Comparison of ENCODE assay signal across 1 cellular context in the genomic region with DNA sequence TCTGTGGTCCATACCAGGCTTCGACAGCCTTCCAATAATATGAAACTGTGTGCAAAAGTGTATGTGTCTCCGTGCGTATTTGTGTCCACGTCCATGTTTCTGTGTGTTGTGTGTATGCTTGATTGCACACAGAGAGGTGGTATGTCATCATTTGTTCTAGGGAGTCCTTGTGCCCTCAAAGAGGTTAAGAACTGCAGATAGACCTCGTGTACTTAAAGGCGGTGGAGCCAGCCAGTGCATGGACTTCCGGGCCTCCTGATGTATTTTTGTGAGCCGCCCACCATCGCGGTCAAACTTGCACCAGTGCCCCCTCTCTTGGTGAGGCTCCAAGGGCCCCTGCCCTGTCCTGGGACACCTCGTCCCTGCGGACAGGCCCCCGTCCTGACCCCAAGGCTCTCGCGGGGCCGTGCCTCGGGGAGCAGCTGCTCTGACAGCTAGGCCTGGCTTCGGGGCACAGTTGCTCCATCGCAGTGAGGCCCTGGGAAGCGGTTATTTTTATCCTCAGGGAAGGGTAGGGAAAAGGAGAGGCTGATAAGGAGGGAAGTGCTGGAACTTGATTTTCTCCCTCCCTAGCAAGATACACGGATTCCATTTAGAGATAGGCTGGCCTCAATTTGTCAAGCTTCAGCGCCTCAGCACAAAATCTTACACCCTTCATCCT.
TF ChIP-seq lines count a peak whose summit lies in the region.

No MANE protein-coding gene starts in this region.

TF ChIP-seq in HepG2, 621 proteins besides CTCF, POLR2A, EP300 and RAD21 (continued from another document and continues in another):
- TF ChIP-seq, protein P1, sequence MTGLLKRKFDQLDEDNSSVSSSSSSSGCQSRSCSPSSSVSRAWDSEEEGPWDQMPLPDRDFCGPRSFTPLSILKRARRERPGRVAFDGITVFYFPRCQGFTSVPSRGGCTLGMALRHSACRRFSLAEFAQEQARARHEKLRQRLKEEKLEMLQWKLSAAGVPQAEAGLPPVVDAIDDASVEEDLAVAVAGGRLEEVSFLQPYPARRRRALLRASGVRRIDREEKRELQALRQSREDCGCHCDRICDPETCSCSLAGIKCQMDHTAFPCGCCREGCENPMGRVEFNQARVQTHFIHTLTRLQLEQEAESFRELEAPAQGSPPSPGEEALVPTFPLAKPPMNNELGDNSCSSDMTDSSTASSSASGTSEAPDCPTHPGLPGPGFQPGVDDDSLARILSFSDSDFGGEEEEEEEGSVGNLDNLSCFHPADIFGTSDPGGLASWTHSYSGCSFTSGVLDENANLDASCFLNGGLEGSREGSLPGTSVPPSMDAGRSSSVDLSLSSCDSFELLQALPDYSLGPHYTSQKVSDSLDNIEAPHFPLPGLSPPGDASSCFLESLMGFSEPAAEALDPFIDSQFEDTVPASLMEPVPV (CRISPR knock-in tag; IDR thresholded peaks at IDR 0.05): peak; percentile 68; the same call in 1 of the 2 replicates
- TF ChIP-seq ARID2 (CRISPR knock-in tag; IDR thresholded peaks at IDR 0.05; ENCODE audit: borderline replicate concordance): peak; percentile 45; the same call in 1 of the 2 replicates
- TF ChIP-seq, protein P2, sequence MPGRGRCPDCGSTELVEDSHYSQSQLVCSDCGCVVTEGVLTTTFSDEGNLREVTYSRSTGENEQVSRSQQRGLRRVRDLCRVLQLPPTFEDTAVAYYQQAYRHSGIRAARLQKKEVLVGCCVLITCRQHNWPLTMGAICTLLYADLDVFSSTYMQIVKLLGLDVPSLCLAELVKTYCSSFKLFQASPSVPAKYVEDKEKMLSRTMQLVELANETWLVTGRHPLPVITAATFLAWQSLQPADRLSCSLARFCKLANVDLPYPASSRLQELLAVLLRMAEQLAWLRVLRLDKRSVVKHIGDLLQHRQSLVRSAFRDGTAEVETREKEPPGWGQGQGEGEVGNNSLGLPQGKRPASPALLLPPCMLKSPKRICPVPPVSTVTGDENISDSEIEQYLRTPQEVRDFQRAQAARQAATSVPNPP (CRISPR knock-in tag; IDR thresholded peaks at IDR 0.05): 0 out of 2 replicates have a peak, but pooled peaks have one; percentile 21
- TF ChIP-seq U2AF2 (IDR thresholded peaks at IDR 0.05; ENCODE audit: low read depth, low read length): no peak
- peak; percentile 45; the same call in 1 of the 2 replicates for TF ChIP-seq GFI1 (CRISPR knock-in tag; IDR thresholded peaks at IDR 0.05; ENCODE audit: borderline replicate concordance)
- TF ChIP-seq TBL1XR1 (IDR thresholded peaks at IDR 0.05; ENCODE audit: borderline replicate concordance, low read length, partially characterized antibody): no peak
- TF ChIP-seq DNMT3B (CRISPR knock-in tag; conservative IDR thresholded peaks at IDR 0.05): 0 out of 2 replicates have a peak, but pooled peaks have one; percentile 14
- 0 out of 2 replicates have a peak, but pooled peaks have one; percentile 20 for TF ChIP-seq ZSCAN20 (CRISPR knock-in tag; IDR thresholded peaks at IDR 0.05; ENCODE audit: borderline replicate concordance)
- TF ChIP-seq ZNF605 (CRISPR knock-in tag; IDR thresholded peaks at IDR 0.05): no peak; the same call in 1 of the 2 replicates
- 0 out of 2 replicates have a peak, but pooled peaks have one; percentile 7 for TF ChIP-seq RARA (CRISPR knock-in tag; IDR thresholded peaks at IDR 0.05)
- no peak for TF ChIP-seq MATR3 (CRISPR knock-in tag; IDR thresholded peaks at IDR 0.05)
- TF ChIP-seq SAP130 (CRISPR knock-in tag; IDR thresholded peaks at IDR 0.05; ENCODE audit: low read depth): peak; percentile 31; the same call in 1 of the 2 replicates
- TF ChIP-seq PHF21A (CRISPR knock-in tag; IDR thresholded peaks at IDR 0.05): peak; percentile 35; the same call in 1 of the 2 replicates
- peak; percentile 56; the same call in 1 of the 2 replicates for TF ChIP-seq ZSCAN31 (CRISPR knock-in tag; IDR thresholded peaks at IDR 0.05; ENCODE audit: low read depth)
- no peak for TF ChIP-seq FOXK1 (CRISPR knock-in tag; IDR thresholded peaks at IDR 0.05; ENCODE audit: borderline replicate concordance, low read depth)
- TF ChIP-seq, protein P3, sequence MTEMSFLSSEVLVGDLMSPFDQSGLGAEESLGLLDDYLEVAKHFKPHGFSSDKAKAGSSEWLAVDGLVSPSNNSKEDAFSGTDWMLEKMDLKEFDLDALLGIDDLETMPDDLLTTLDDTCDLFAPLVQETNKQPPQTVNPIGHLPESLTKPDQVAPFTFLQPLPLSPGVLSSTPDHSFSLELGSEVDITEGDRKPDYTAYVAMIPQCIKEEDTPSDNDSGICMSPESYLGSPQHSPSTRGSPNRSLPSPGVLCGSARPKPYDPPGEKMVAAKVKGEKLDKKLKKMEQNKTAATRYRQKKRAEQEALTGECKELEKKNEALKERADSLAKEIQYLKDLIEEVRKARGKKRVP (CRISPR knock-in tag; IDR thresholded peaks at IDR 0.05): peak in 1 of 2 experiments; percentile 94; a peak in 2 of 4 replicates
- TF ChIP-seq, protein P4, sequence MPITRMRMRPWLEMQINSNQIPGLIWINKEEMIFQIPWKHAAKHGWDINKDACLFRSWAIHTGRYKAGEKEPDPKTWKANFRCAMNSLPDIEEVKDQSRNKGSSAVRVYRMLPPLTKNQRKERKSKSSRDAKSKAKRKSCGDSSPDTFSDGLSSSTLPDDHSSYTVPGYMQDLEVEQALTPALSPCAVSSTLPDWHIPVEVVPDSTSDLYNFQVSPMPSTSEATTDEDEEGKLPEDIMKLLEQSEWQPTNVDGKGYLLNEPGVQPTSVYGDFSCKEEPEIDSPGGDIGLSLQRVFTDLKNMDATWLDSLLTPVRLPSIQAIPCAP (CRISPR knock-in tag; IDR thresholded peaks at IDR 0.05; ENCODE audit: low read depth): no peak
- TF ChIP-seq ZNF674 (CRISPR knock-in tag; IDR thresholded peaks at IDR 0.05; ENCODE audit: low read depth): no peak
- TF ChIP-seq, protein P5, sequence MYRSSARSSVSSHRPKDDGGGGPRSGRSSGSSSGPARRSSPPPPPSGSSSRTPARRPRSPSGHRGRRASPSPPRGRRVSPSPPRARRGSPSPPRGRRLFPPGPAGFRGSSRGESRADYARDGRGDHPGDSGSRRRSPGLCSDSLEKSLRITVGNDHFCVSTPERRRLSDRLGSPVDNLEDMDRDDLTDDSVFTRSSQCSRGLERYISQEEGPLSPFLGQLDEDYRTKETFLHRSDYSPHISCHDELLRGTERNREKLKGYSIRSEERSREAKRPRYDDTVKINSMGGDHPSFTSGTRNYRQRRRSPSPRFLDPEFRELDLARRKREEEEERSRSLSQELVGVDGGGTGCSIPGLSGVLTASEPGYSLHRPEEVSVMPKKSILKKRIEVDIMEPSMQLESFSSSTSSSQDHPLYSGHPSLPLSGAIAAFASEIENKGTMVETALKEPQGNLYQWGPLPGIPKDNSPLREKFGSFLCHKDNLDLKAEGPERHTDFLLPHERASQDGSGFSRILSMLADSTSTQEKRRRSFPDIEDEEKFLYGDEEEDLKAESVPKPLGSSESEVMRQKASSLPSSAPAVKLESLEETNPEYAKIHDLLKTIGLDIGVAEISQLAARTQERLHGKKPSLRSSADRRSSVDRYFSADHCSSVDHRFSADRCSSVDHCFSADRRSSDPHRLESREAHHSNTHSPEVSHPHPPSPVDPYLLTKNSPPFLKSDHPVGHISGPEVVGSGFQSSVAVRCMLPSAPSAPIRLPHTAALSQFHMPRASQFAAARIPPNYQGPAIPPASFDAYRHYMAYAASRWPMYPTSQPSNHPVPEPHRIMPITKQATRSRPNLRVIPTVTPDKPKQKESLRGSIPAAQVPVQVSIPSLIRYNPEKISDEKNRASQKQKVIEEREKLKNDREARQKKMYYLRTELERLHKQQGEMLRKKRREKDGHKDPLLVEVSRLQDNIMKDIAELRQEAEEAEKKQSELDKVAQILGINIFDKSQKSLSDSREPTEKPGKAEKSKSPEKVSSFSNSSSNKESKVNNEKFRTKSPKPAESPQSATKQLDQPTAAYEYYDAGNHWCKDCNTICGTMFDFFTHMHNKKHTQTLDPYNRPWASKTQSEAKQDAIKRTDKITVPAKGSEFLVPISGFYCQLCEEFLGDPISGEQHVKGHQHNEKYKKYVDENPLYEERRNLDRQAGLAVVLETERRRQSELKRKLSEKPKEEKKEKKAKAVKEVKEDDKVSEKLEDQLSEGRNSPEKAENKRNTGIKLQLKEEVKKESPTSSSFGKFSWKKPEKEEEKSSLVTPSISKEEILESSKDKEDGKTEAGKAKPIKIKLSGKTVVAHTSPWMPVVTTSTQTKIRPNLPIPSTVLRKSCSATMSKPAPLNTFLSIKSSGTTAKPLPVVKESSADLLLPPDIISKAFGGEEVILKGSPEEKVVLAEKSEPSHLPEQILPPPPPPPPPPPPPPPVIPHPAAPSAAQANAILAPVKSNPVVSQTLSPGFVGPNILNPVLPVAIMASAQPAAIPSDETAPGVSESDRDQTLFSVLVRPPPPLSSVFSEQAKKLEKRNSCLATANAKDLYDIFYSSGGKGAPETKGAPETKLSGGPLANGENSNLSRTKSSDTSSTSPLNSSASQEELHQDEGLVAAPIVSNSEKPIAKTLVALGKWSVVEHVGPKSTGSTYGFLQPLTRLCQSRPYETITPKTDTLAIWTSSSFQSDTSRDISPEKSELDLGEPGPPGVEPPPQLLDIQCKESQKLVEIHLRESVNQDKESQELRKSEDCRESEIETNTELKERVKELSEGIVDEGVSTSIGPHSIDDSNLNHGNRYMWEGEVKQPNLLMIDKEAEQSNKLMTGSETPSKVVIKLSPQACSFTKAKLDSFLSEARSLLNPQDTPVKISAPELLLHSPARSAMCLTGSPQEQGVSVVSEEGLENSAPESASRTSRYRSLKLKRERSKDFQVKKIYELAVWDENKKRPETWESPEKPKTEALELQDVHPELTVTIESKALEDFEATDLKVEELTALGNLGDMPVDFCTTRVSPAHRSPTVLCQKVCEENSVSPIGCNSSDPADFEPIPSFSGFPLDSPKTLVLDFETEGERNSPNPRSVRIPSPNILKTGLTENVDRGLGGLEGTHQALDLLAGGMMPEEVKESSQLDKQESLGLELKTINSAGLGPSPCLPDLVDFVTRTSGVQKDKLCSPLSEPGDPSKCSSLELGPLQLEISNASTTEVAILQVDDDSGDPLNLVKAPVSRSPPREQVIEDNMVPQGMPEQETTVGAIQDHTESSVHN (CRISPR knock-in tag; IDR thresholded peaks at IDR 0.05): 0 out of 2 replicates have a peak, but pooled peaks have one; percentile 55
- TF ChIP-seq KDM2A (CRISPR knock-in tag; IDR thresholded peaks at IDR 0.05; ENCODE audit: borderline replicate concordance, low read depth): peak; percentile 27; the same call in 1 of the 2 replicates
- TF ChIP-seq, protein P6, sequence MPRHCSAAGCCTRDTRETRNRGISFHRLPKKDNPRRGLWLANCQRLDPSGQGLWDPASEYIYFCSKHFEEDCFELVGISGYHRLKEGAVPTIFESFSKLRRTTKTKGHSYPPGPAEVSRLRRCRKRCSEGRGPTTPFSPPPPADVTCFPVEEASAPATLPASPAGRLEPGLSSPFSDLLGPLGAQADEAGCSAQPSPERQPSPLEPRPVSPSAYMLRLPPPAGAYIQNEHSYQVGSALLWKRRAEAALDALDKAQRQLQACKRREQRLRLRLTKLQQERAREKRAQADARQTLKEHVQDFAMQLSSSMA (CRISPR knock-in tag; IDR thresholded peaks at IDR 0.05): peak; percentile 56; the same call in 1 of the 2 replicates
- TF ChIP-seq, protein P7, sequence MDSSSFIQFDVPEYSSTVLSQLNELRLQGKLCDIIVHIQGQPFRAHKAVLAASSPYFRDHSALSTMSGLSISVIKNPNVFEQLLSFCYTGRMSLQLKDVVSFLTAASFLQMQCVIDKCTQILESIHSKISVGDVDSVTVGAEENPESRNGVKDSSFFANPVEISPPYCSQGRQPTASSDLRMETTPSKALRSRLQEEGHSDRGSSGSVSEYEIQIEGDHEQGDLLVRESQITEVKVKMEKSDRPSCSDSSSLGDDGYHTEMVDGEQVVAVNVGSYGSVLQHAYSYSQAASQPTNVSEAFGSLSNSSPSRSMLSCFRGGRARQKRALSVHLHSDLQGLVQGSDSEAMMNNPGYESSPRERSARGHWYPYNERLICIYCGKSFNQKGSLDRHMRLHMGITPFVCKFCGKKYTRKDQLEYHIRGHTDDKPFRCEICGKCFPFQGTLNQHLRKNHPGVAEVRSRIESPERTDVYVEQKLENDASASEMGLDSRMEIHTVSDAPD (CRISPR knock-in tag; IDR thresholded peaks at IDR 0.05): no peak
- TF ChIP-seq, protein P8, sequence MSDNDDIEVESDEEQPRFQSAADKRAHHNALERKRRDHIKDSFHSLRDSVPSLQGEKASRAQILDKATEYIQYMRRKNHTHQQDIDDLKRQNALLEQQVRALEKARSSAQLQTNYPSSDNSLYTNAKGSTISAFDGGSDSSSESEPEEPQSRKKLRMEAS (IDR thresholded peaks at IDR 0.05): peak; percentile 74
- peak; percentile 74 for TF ChIP-seq GABPB1 (CRISPR knock-in tag; IDR thresholded peaks at IDR 0.05)
- peak; percentile 47; the same call in 1 of the 2 replicates for TF ChIP-seq KMT2B (CRISPR knock-in tag; IDR thresholded peaks at IDR 0.05)
- TF ChIP-seq SOX6 (IDR thresholded peaks at IDR 0.05): no peak
- TF ChIP-seq SOX6 (CRISPR knock-in tag; IDR thresholded peaks at IDR 0.05): peak; percentile 32; the same call in 1 of the 2 replicates
- 0 out of 2 replicates have a peak, but pooled peaks have one; percentile 15 for TF ChIP-seq PHF20 (CRISPR knock-in tag; IDR thresholded peaks at IDR 0.05)
- peak; percentile 25; the same call in 1 of the 2 replicates for TF ChIP-seq ZNF563 (CRISPR knock-in tag; IDR thresholded peaks at IDR 0.05)
- TF ChIP-seq CEBPG (CRISPR knock-in tag; IDR thresholded peaks at IDR 0.05): peak; percentile 65
- no peak for TF ChIP-seq ZNF33A (CRISPR knock-in tag; IDR thresholded peaks at IDR 0.05; ENCODE audit: borderline replicate concordance)
- 0 out of 2 replicates have a peak, but pooled peaks have one; percentile 45 for TF ChIP-seq EED (CRISPR knock-in tag; IDR thresholded peaks at IDR 0.05)
- TF ChIP-seq MYC (CRISPR knock-in tag; IDR thresholded peaks at IDR 0.05; ENCODE audit: borderline replicate concordance): 0 out of 2 replicates have a peak, but pooled peaks have one; percentile 18
- TF ChIP-seq, protein P9, sequence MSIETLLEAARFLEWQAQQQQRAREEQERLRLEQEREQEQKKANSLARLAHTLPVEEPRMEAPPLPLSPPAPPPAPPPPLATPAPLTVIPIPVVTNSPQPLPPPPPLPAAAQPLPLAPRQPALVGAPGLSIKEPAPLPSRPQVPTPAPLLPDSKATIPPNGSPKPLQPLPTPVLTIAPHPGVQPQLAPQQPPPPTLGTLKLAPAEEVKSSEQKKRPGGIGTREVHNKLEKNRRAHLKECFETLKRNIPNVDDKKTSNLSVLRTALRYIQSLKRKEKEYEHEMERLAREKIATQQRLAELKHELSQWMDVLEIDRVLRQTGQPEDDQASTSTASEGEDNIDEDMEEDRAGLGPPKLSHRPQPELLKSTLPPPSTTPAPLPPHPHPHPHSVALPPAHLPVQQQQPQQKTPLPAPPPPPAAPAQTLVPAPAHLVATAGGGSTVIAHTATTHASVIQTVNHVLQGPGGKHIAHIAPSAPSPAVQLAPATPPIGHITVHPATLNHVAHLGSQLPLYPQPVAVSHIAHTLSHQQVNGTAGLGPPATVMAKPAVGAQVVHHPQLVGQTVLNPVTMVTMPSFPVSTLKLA (IDR thresholded peaks at IDR 0.05): no peak
- peak; percentile 71 for TF ChIP-seq ZFY (CRISPR knock-in tag; IDR thresholded peaks at IDR 0.05)
- no peak for TF ChIP-seq SNRNP70 (IDR thresholded peaks at IDR 0.05; ENCODE audit: low read depth, low read length)
